In genomic region chr19:12867120-12868099, GRCh38 we compare ENCODE assay signal across 8 cellular contexts. TPM values are rescaled to one million over a fixed set of nuclear protein-coding genes. Genes with fewer than 3 reads are reported as not detected.
A peak's percentile ranks its signal among the peaks of the same experiment; 100 is the strongest.
DNase-seq lines count a peak whose midpoint lies in the region; FAIRE-seq and TF ChIP-seq lines count a peak whose summit lies in the region.

No MANE protein-coding gene starts in this region.

- H3K36me3 ChIP-seq in subcutaneous abdominal adipose tissue (ENCODE audit: control insufficient read depth in 5 of 5, insufficient read depth in 5 of 5, low read length in 5 of 5) = no peaks in the 10 kb centered on the region

- H3K4me1 Mint-ChIP-seq in activated CD4-positive, alpha-beta memory T cell treated with anti-CD3 and anti-CD28 coated beads for 36 hours (ENCODE audit: low read depth) = peaks cover 9% of the 10 kb centered on the region
- peaks cover 4% of the 10 kb centered on the region for H3K4me1 Mint-ChIP-seq in endothelial cell (ENCODE audit: unreplicated experiment)

- peak; percentile 62 for DNase-seq in EH (ENCODE audit: low read depth)
- peak; percentile 73 for DNase-seq in HTR-8/SVneo (ENCODE audit: insufficient read length, low spot score)
- DNase-seq in activated CD4-positive, alpha-beta memory T cell treated with anti-CD3 and anti-CD28 coated beads for 36 hours = peak; percentile 76
- peak; percentile 88 for DNase-seq in endothelial cell (ENCODE audit: low spot score)
- peak; percentile 21 for DNase-seq in myocyte (ENCODE audit: low read depth)
- DNase-seq in cerebellar cortex (ENCODE audit: low spot score) = no peak
- no peak for DNase-seq in posterior vena cava (ENCODE audit: low spot score)

- peak overlapping the region in 3 of 5 donors; percentile 43 to 51 (median 48) for H3K4me3 ChIP-seq in subcutaneous abdominal adipose tissue (ENCODE audit: low read depth in 1 of 5, low read length in 5 of 5)

- H3K4me1 ChIP-seq in subcutaneous abdominal adipose tissue (ENCODE audit: control insufficient read depth in 5 of 5, insufficient read depth in 5 of 5, low read length in 5 of 5) = peaks cover 0 to 11% (median 9%) of the 10 kb centered on the region in 5 donors

- no peak for TF ChIP-seq CTCF in endothelial cell (IDR thresholded peaks at IDR 0.05; ENCODE audit: unreplicated experiment)

- no peaks in the 10 kb centered on the region for H3K9me3 Mint-ChIP-seq in activated CD4-positive, alpha-beta memory T cell treated with anti-CD3 and anti-CD28 coated beads for 36 hours
- no peaks in the 10 kb centered on the region for H3K9me3 Mint-ChIP-seq in endothelial cell (ENCODE audit: unreplicated experiment)

- no peak overlapping the region for H3K27ac Mint-ChIP-seq in activated CD4-positive, alpha-beta memory T cell treated with anti-CD3 and anti-CD28 coated beads for 36 hours
- H3K27ac Mint-ChIP-seq in endothelial cell (ENCODE audit: unreplicated experiment) = no peak overlapping the region

- H3K4me3 Mint-ChIP-seq in activated CD4-positive, alpha-beta memory T cell treated with anti-CD3 and anti-CD28 coated beads for 36 hours = peak overlapping the region; percentile 29
- H3K4me3 Mint-ChIP-seq in endothelial cell (ENCODE audit: unreplicated experiment) = peak overlapping the region; percentile 87

- CTCF ChIA-PET in activated CD4-positive, alpha-beta memory T cell treated with anti-CD3 and anti-CD28 coated beads for 36 hours (lab: Charles Lee) = interaction anchor here (0.7 kb wide), 1 partner anchor 20 kb away, joined by 3 read pairs; no protein-coding TSS in a partner anchor

- FAIRE-seq in HTR-8/SVneo (lab: Jason Lieb, UNC) = peak; percentile 51

- H3K27me3 Mint-ChIP-seq in activated CD4-positive, alpha-beta memory T cell treated with anti-CD3 and anti-CD28 coated beads for 36 hours = peaks cover 12% of the 10 kb centered on the region
- peaks cover 9% of the 10 kb centered on the region for H3K27me3 Mint-ChIP-seq in endothelial cell (ENCODE audit: unreplicated experiment)

- no peak overlapping the region for H3K27ac ChIP-seq in subcutaneous abdominal adipose tissue (ENCODE audit: low read depth, low read length)

- POLR2A ChIA-PET in activated CD4-positive, alpha-beta memory T cell treated with anti-CD3 and anti-CD28 coated beads for 36 hours (lab: Charles Lee) = interaction anchor here (0.6 kb wide), 1 partner anchor 90 kb away, joined by 3 read pairs; no protein-coding TSS in a partner anchor

- no peaks in the 10 kb centered on the region for H3K9me3 ChIP-seq in subcutaneous abdominal adipose tissue (ENCODE audit: control insufficient read depth in 5 of 5, low read length in 5 of 5)

- H3K9ac ChIP-seq in subcutaneous abdominal adipose tissue (ENCODE audit: low read length in 5 of 5) = no peak overlapping the region

- H3K27me3 ChIP-seq in subcutaneous abdominal adipose tissue (ENCODE audit: control insufficient read depth in 5 of 5, insufficient read depth in 4 of 5, low read length in 5 of 5) = peaks cover 4 to 16% (median 12%) of the 10 kb centered on the region in 5 donors

- intact Hi-C loops in activated CD4-positive, alpha-beta memory T cell treated with anti-CD3 and anti-CD28 coated beads for 36 hours (cut with micrococcal nuclease) = no loop called here
- intact Hi-C loops in posterior vena cava (cut with DNase I) = no loop called here

- H3K36me3 Mint-ChIP-seq in activated CD4-positive, alpha-beta memory T cell treated with anti-CD3 and anti-CD28 coated beads for 36 hours = peaks cover 7% of the 10 kb centered on the region
- H3K36me3 Mint-ChIP-seq in endothelial cell (ENCODE audit: low read depth, unreplicated experiment) = peaks cover 10% of the 10 kb centered on the region

RNA-seq across cellular contexts. Expression of gene DNASE2, which starts 13.8 kb away (rescaled TPM):
- total RNA-seq in activated CD4-positive, alpha-beta memory T cell treated with anti-CD3 and anti-CD28 coated beads for 36 hours = 10 to 100 TPM; 27.0 to 27.5 TPM
- total RNA-seq in endothelial cell (ENCODE audit: unreplicated experiment) = 12.2 TPM
- total RNA-seq in myocyte = 21.3 and 22.3 TPM in 2 replicates
- polyA plus RNA-seq in myocyte (2012) = 56.3 TPM
- 10 to 100 TPM; 20.2 to 31.8 TPM for total RNA-seq in posterior vena cava

RNA-seq across cellular contexts. Expression of gene KLF1, which starts 19.6 kb away (rescaled TPM):
- total RNA-seq in activated CD4-positive, alpha-beta memory T cell treated with anti-CD3 and anti-CD28 coated beads for 36 hours = under 1 TPM; 0.12 to 0.19 TPM
- total RNA-seq in endothelial cell (ENCODE audit: unreplicated experiment) (0.54 TPM), myocyte (not detected in 2 replicates), posterior vena cava (under 1 TPM in 1 of 2 donors, not detected in 1; 0.33 TPM)
- not detected for polyA plus RNA-seq in myocyte (2012)

RNA-seq across cellular contexts. Expression of gene GCDH, which starts 23.6 kb away (rescaled TPM):
- total RNA-seq in activated CD4-positive, alpha-beta memory T cell treated with anti-CD3 and anti-CD28 coated beads for 36 hours = 10 to 100 TPM; 33.6 to 34.4 TPM
- total RNA-seq in endothelial cell (ENCODE audit: unreplicated experiment) (20.0 TPM), myocyte (32.8 and 42.3 TPM in 2 replicates), posterior vena cava (10 to 100 TPM in 1 of 2 donors, 1 to 10 TPM in 1; 8.5 to 14.6 TPM)
- polyA plus RNA-seq in myocyte (2012) = 13.4 TPM

RNA-seq across cellular contexts. Expression of gene MAST1, which starts 29.1 kb away (rescaled TPM):
- total RNA-seq in activated CD4-positive, alpha-beta memory T cell treated with anti-CD3 and anti-CD28 coated beads for 36 hours = 1 to 10 TPM; 1.7 to 2.3 TPM
- total RNA-seq in endothelial cell (ENCODE audit: unreplicated experiment) = 4.1 TPM
- total RNA-seq in myocyte = 0.42 TPM in 1 of 2 replicates, not detected in the other
- polyA plus RNA-seq in myocyte (2012) = 0.53 TPM
- under 1 TPM in 1 of 2 donors, not detected in 1; 0.37 TPM for total RNA-seq in posterior vena cava

RNA-seq across cellular contexts. Expression of gene RTBDN, which starts 33.0 kb away (rescaled TPM):
- not detected for total RNA-seq in activated CD4-positive, alpha-beta memory T cell treated with anti-CD3 and anti-CD28 coated beads for 36 hours
- total RNA-seq in endothelial cell (ENCODE audit: unreplicated experiment) (not detected), myocyte (not detected in 2 replicates), posterior vena cava (not detected)
- polyA plus RNA-seq in myocyte (2012) = not detected

Comparison
In these comparisons a context has a peak if more than half of its experiments do, and no peak if none do; other contexts are left out.
1. DNase-seq: peak in EH (single experiment), HTR-8/SVneo (single experiment), activated CD4-positive, alpha-beta memory T cell treated with anti-CD3 and anti-CD28 coated beads for 36 hours (single experiment), endothelial cell (single experiment) and myocyte (single experiment); none in cerebellar cortex (single experiment) and posterior vena cava (single experiment).